Comparison of ENCODE assay signal across 8 cellular contexts in the genomic region with DNA sequence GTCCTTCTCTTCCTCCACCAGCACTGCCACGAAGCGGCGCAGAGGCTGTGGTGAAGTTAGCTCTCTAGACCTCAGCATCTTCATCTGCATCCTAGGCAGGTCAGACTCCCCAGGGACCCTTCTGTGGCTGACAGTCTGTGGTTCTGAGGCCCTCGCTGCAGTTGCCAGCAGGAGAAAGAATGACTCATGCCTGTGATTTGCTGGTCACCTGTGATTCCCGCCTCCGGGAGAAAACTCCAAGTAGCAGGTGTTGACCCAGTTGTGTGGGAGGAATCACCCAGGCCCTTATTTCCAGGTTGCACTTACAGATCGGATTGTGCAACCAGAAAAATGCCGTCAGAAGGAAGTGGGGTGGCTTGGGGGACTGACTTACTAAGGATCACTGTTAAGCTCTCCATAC.
DNase-seq lines count a peak whose midpoint lies in the region; ATAC-seq and TF ChIP-seq lines count a peak whose summit lies in the region.

No MANE protein-coding gene starts in this region.

- H3K9me3 Mint-ChIP-seq in activated CD4-positive, alpha-beta T cell treated with anti-CD3 and anti-CD28 coated beads, Interleukin-2, amount 10 ng/mL, durations not matched to agents 7 days and 5 days = no peaks in the 10 kb centered on the region
- H3K9me3 Mint-ChIP-seq in activated CD4-positive, alpha-beta T cell treated with anti-CD3 and anti-CD28 coated beads for 36 hours (ENCODE audit: low read depth) = no peaks in the 10 kb centered on the region

- peaks cover 21% of the 10 kb centered on the region for H3K4me1 Mint-ChIP-seq in activated CD4-positive, alpha-beta T cell treated with anti-CD3 and anti-CD28 coated beads, Interleukin-2, amount 10 ng/mL, durations not matched to agents 7 days and 5 days
- H3K4me1 Mint-ChIP-seq in activated CD4-positive, alpha-beta T cell treated with anti-CD3 and anti-CD28 coated beads for 36 hours = peaks cover 15% of the 10 kb centered on the region

- no peak overlapping the region for H3K27ac Mint-ChIP-seq in activated CD4-positive, alpha-beta T cell treated with anti-CD3 and anti-CD28 coated beads, Interleukin-2, amount 10 ng/mL, durations not matched to agents 7 days and 5 days
- no peak overlapping the region for H3K27ac Mint-ChIP-seq in activated CD4-positive, alpha-beta T cell treated with anti-CD3 and anti-CD28 coated beads for 36 hours

- no peak overlapping the region for H3K4me3 Mint-ChIP-seq in activated CD4-positive, alpha-beta T cell treated with anti-CD3 and anti-CD28 coated beads, Interleukin-2, amount 10 ng/mL, durations not matched to agents 7 days and 5 days
- no peak overlapping the region for H3K4me3 Mint-ChIP-seq in activated CD4-positive, alpha-beta T cell treated with anti-CD3 and anti-CD28 coated beads for 36 hours

- H3K4me1 ChIP-seq in RWPE2 (ENCODE audit: insufficient read depth, poor library complexity, severe bottlenecking) = no peaks in the 10 kb centered on the region

- ATAC-seq in HG02938 (IDR thresholded peaks at IDR 0.05; ENCODE audit: unreplicated experiment) (peak; percentile 67), RWPE2 (ENCODE audit: low read depth) (peak; percentile 84), sciatic nerve (peak; percentile 13), GM21526 (IDR thresholded peaks at IDR 0.05; ENCODE audit: low FRiP score, unreplicated experiment) (no peak)
- no peak for ATAC-seq in activated CD4-positive, alpha-beta T cell treated with anti-CD3 and anti-CD28 coated beads for 36 hours

- H3K9me3 ChIP-seq in RWPE2 (ENCODE audit: severe bottlenecking) = no peaks in the 10 kb centered on the region

- no peak overlapping the region for H3K27ac ChIP-seq in RWPE2 (ENCODE audit: poor library complexity, severe bottlenecking)

- peaks cover 21% of the 10 kb centered on the region for H3K36me3 Mint-ChIP-seq in activated CD4-positive, alpha-beta T cell treated with anti-CD3 and anti-CD28 coated beads, Interleukin-2, amount 10 ng/mL, durations not matched to agents 7 days and 5 days (ENCODE audit: low read depth)
- H3K36me3 Mint-ChIP-seq in activated CD4-positive, alpha-beta T cell treated with anti-CD3 and anti-CD28 coated beads for 36 hours (ENCODE audit: low read depth) = peaks cover 27% of the 10 kb centered on the region

- CTCF ChIA-PET in activated CD4-positive, alpha-beta T cell treated with anti-CD3 and anti-CD28 coated beads, Interleukin-2, amount 10 ng/mL, durations not matched to agents 7 days and 5 days (lab: Charles Lee) = interaction anchor here (1.5 kb wide), 1 partner anchor 10 kb away, joined by 3 read pairs; no protein-coding TSS in a partner anchor
- CTCF ChIA-PET in activated CD4-positive, alpha-beta T cell treated with anti-CD3 and anti-CD28 coated beads for 36 hours (lab: Charles Lee) = no interaction called here

- H3K27me3 Mint-ChIP-seq in activated CD4-positive, alpha-beta T cell treated with anti-CD3 and anti-CD28 coated beads, Interleukin-2, amount 10 ng/mL, durations not matched to agents 7 days and 5 days = no peaks in the 10 kb centered on the region
- no peaks in the 10 kb centered on the region for H3K27me3 Mint-ChIP-seq in activated CD4-positive, alpha-beta T cell treated with anti-CD3 and anti-CD28 coated beads for 36 hours

- no peaks in the 10 kb centered on the region for H3K36me3 ChIP-seq in RWPE2 (ENCODE audit: low read depth)

- DNase-seq in NCI-H510A treated with DMSO at 0.1 percent for 48 hours (lab: John Stamatoyannopoulos, UW) (peak; percentile 24), NCI-H510A (lab: John Stamatoyannopoulos, UW) (no peak), RWPE2 (ENCODE audit: low spot score) (peak; percentile 73), sciatic nerve (ENCODE audit: low spot score) (no peak)
- DNase-seq in activated CD4-positive, alpha-beta T cell treated with anti-CD3 and anti-CD28 coated beads, Interleukin-2, amount 10 ng/mL, durations not matched to agents 7 days and 5 days = no peak
- no peak for DNase-seq in activated CD4-positive, alpha-beta T cell treated with anti-CD3 and anti-CD28 coated beads for 36 hours

- POLR2A ChIA-PET in activated CD4-positive, alpha-beta T cell treated with anti-CD3 and anti-CD28 coated beads, Interleukin-2, amount 10 ng/mL, durations not matched to agents 7 days and 5 days (lab: Charles Lee) = no interaction called here
- POLR2A ChIA-PET in activated CD4-positive, alpha-beta T cell treated with anti-CD3 and anti-CD28 coated beads for 36 hours (lab: Charles Lee) = no interaction called here

- no peaks in the 10 kb centered on the region for H3K27me3 ChIP-seq in RWPE2 (ENCODE audit: insufficient read depth, poor library complexity, severe bottlenecking)

- intact Hi-C loops in sciatic nerve (cut with DNase I) = loop anchor here (10.0 kb wide), 1 partner anchor 187 kb away; no protein-coding TSS in a partner anchor
- intact Hi-C loops in activated CD4-positive, alpha-beta T cell treated with anti-CD3 and anti-CD28 coated beads for 36 hours (cut with DNase I, micrococcal nuclease) = loop anchor here in 1 of 2 experiments (10.0 kb wide), 1 partner anchor 577 kb away; no protein-coding TSS in a partner anchor

- H3K4me3 ChIP-seq in RWPE2 (ENCODE audit: severe bottlenecking) = no peak overlapping the region

- TF ChIP-seq CTCF in RWPE2 (IDR thresholded peaks at IDR 0.05; ENCODE audit: poor library complexity, severe bottlenecking) = no peak

Comparison
In these comparisons a context has a peak if more than half of its experiments do, and no peak if none do; other contexts are left out.
1. DNase-seq: peak in NCI-H510A treated with DMSO at 0.1 percent for 48 hours (single experiment) and RWPE2 (single experiment); none in NCI-H510A (single experiment), sciatic nerve (single experiment), activated CD4-positive, alpha-beta T cell treated with anti-CD3 and anti-CD28 coated beads, Interleukin-2, amount 10 ng/mL, durations not matched to agents 7 days and 5 days (single experiment) and activated CD4-positive, alpha-beta T cell treated with anti-CD3 and anti-CD28 coated beads for 36 hours (single experiment).
2. ATAC-seq: peak in HG02938 (single experiment), RWPE2 (single experiment) and sciatic nerve (single experiment); none in GM21526 (single experiment) and activated CD4-positive, alpha-beta T cell treated with anti-CD3 and anti-CD28 coated beads for 36 hours (single experiment).